In the genomic region with DNA sequence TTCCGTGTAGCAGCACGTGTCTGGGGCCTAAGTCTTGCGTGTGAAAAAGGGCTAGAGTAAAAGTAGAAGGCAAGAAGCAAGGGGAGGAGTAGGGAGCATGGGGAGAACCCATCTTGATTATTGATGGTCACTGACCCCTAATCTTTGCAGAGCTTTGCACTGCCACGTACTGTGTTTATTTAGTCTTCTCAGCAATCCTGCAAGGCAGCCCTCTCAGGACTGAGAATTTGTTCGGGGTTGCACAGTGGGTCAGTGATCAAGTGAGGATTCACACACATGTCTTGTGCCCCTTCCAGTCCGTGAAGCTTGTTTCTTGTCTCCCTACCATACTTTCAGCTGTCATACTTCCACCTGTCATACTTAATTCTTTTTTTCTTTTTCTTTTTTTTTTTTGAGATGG, we compare ENCODE assay signal across 24 cellular contexts. TPM values are rescaled to one million over a fixed set of nuclear protein-coding genes. Genes with fewer than 3 reads are reported as not detected.
DNase-seq lines count a peak whose midpoint lies in the region; ATAC-seq, FAIRE-seq and TF ChIP-seq lines count a peak whose summit lies in the region.
"Had no signal": no experiment of that assay in that cellular context is flagged by ENCODE, and none has a peak within 500 bp of the region (broad histone marks: within the 10 kb centered on the region; RNA-seq: fewer than 3 reads in every experiment).

No MANE protein-coding gene starts in this region.

- no TSS peak for BruUV-seq in HepG2 (replicated peaks; lab: Mats Ljungman, UMichigan)

- H3K36me3 Mint-ChIP-seq in T-helper 17 cell (ENCODE audit: low read depth), result peaks cover 6% of the 10 kb centered on the region

- H3K4me1 Mint-ChIP-seq in T-helper 17 cell, result peaks cover 33% of the 10 kb centered on the region

- H2AFZ ChIP-seq in HepG2 (ENCODE audit: low read length), result no peak overlapping the region

- TF ChIP-seq RAD21 in HepG2 (CRISPR knock-in tag; IDR thresholded peaks at IDR 0.05), result no peak

- DNase-seq in HepG2 (ENCODE audit: low spot score) (no peak), right lobe of liver (no peak), amniotic epithelial cell (ENCODE audit: low read depth) (peak; percentile 58), esophagus squamous epithelium (lab: John Stamatoyannopoulos, UW) (no peak), BE2C (no peak), T-helper 17 cell (no peak), kidney tubule cell (ENCODE audit: low spot score) (no peak), posterior vena cava (ENCODE audit: low spot score) (no peak)
- DNase-seq: CD4-positive, CD25-positive, alpha-beta regulatory T cell; DMS53; GOT3; HCEC 1CT; KG1; MG63; NCI-H1105 treated with DMSO at 0.1 percent for 48 hours; NCI-H2029 treated with DMSO at 0.1 percent for 48 hours; NCI-H526 treated with DMSO at 0.1 percent for 48 hours; Right ventricle myocardium superior had no signal

- H3K27me3 ChIP-seq in HepG2 (ENCODE audit: control insufficient read depth in 1 of 2, insufficient read depth in 2 of 2, low read length in 2 of 2), result no peaks in the 10 kb centered on the region
- H3K27me3 ChIP-seq in right lobe of liver, result no peaks in the 10 kb centered on the region
- no peaks in the 10 kb centered on the region for H3K27me3 ChIP-seq in esophagus squamous epithelium
- no peaks in the 10 kb centered on the region for H3K27me3 ChIP-seq in BE2C
- H3K27me3 ChIP-seq: BLaER1, MG63, SJSA1 had no signal

- H3K4me3 ChIP-seq in HepG2 (replicated peaks in 1 of 3; ENCODE audit: insufficient read depth in 1 of 3, low read depth in 2 of 3, low read length in 3 of 3) (no peak overlapping the region), right lobe of liver (no peak overlapping the region), esophagus squamous epithelium (no peak overlapping the region), BE2C (ENCODE audit: low read depth, low read length) (no peak overlapping the region)
- H3K4me3 ChIP-seq: BLaER1, MG63, SJSA1 had no signal

- H3K36me3 ChIP-seq in HepG2 (replicated peaks in 1 of 2; ENCODE audit: control insufficient read depth in 1 of 2, insufficient read depth in 2 of 2, low read length in 2 of 2) (peaks cover 2 to 7% of the 10 kb centered on the region in 2 experiments; a peak in 2 of 5 replicates), right lobe of liver (no peaks in the 10 kb centered on the region), esophagus squamous epithelium (peaks cover 0 to 75% (median 12%) of the 10 kb centered on the region in 3 donors), BE2C (no peaks in the 10 kb centered on the region; the same call in 1 of the 2 replicates)
- H3K36me3 ChIP-seq: SJSA1 had no signal

- POLR2A ChIA-PET in HepG2 (lab: Yijun Ruan, JAX), result no interaction called here

- CTCF ChIA-PET in HepG2 (lab: Yijun Ruan, JAX; ENCODE audit: low intra/inter-chr PET ratio, low total read pairs), result no interaction called here

- no peaks in the 10 kb centered on the region for H3K27me3 Mint-ChIP-seq in T-helper 17 cell
- H3K27me3 Mint-ChIP-seq: CD4-positive, CD25-positive, alpha-beta regulatory T cell had no signal

- no peaks in the 10 kb centered on the region for H3K9me3 ChIP-seq in HepG2 (ENCODE audit: low read length)
- H3K9me3 ChIP-seq in right lobe of liver, result no peaks in the 10 kb centered on the region
- no peaks in the 10 kb centered on the region for H3K9me3 ChIP-seq in esophagus squamous epithelium
- no peaks in the 10 kb centered on the region for H3K9me3 ChIP-seq in BE2C
- no peaks in the 10 kb centered on the region for H3K9me3 ChIP-seq in T-helper 17 cell (ENCODE audit: control insufficient read depth, low read length, poor library complexity, severe bottlenecking)
- H3K9me3 ChIP-seq: BLaER1, MG63, SJSA1 had no signal

- no peak overlapping the region for H3K4me3 Mint-ChIP-seq in T-helper 17 cell
- H3K4me3 Mint-ChIP-seq: CD4-positive, CD25-positive, alpha-beta regulatory T cell had no signal

- no peak for TF ChIP-seq CTCF in HepG2 (CRISPR knock-in tag; IDR thresholded peaks at IDR 0.05)
- no peak for TF ChIP-seq CTCF in right lobe of liver (IDR thresholded peaks at IDR 0.05)
- no peak for TF ChIP-seq CTCF in esophagus squamous epithelium (IDR thresholded peaks at IDR 0.05)
- TF ChIP-seq CTCF in BE2C (IDR thresholded peaks at IDR 0.05; ENCODE audit: low read depth, low read length), result no peak

- ATAC-seq in HepG2 (no peak), right lobe of liver (no peak), T-helper 17 cell (no peak)

- in situ Hi-C loops in HepG2 (cut with HindIII; ENCODE audit: extremely low pct_ligation_motif_present, low pct_unique_long_range_greater_than_20kb), result no loop called here

- no peak overlapping the region for H3K4me2 ChIP-seq in HepG2 (ENCODE audit: low read depth, low read length)
- H3K4me2 ChIP-seq: BLaER1 had no signal

- no peak overlapping the region for H3K9ac ChIP-seq in HepG2 (ENCODE audit: insufficient read depth, low read depth, low read length)
- H3K9ac ChIP-seq: BLaER1 had no signal

- H3K27ac ChIP-seq in HepG2 (ENCODE audit: extremely low read length, insufficient read depth, low read length) (no peak overlapping the region), right lobe of liver (no peak overlapping the region), esophagus squamous epithelium (peak overlapping the region in 3 of 4 donors; percentile 56 to 96 (median 93))
- H3K27ac ChIP-seq: 22Rv1, BLaER1, SJSA1 had no signal

- no peak overlapping the region for H3K27ac Mint-ChIP-seq in T-helper 17 cell

- TF ChIP-seq EP300 in HepG2 (IDR thresholded peaks at IDR 0.05; ENCODE audit: low read depth in 2 of 2, low read length in 2 of 2), result no peak
- TF ChIP-seq EP300 in HepG2 (CRISPR knock-in tag; IDR thresholded peaks at IDR 0.05; ENCODE audit: borderline replicate concordance), result no peak

- 75% methylated on average over 6 of the region's 6 CpGs for WGBS in HepG2 (ENCODE audit: low lambda C conversion rate)
- WGBS in right lobe of liver (ENCODE audit: insufficient coverage, low coverage, low lambda C conversion rate, missing lambda C conversion rate), result 54% methylated on average over 5 of the region's 6 CpGs
- WGBS in esophagus squamous epithelium, 2 donors, result 65 to 75% methylated on average over 6 of the region's 6 CpGs

- no peaks in the 10 kb centered on the region for H3K79me2 ChIP-seq in HepG2 (ENCODE audit: insufficient read depth, low read length)

- H4K20me1 ChIP-seq in HepG2 (ENCODE audit: insufficient read depth, low read length), result peaks cover 6% of the 10 kb centered on the region; the same call in 1 of the 2 replicates

- H3K4me1 ChIP-seq in HepG2 (ENCODE audit: insufficient read depth, low read length), result peaks cover 33% of the 10 kb centered on the region
- H3K4me1 ChIP-seq in right lobe of liver, result peaks cover 0 to 60% (median 6%) of the 10 kb centered on the region in 4 donors
- H3K4me1 ChIP-seq in esophagus squamous epithelium, result peaks cover 65 to 100% (median 69%) of the 10 kb centered on the region in 3 donors
- H3K4me1 ChIP-seq in BE2C, result peaks cover 41% of the 10 kb centered on the region

- intact Hi-C loops in HepG2 (cut with micrococcal nuclease; ENCODE audit: unreplicated experiment), result no loop called here
- intact Hi-C loops in right lobe of liver (cut with DNase I), result no loop called here
- intact Hi-C loops in esophagus squamous epithelium (cut with DNase I), result no loop called here
- intact Hi-C loops in posterior vena cava (cut with DNase I), result no loop called here

- no peak for TF ChIP-seq POLR2A in HepG2 (IDR thresholded peaks at IDR 0.05; ENCODE audit: insufficient read depth in 1 of 2, low read depth in 2 of 2, low read length in 2 of 2)
- TF ChIP-seq POLR2A in right lobe of liver (IDR thresholded peaks at IDR 0.05), result no peak
- TF ChIP-seq POLR2A in esophagus squamous epithelium (IDR thresholded peaks at IDR 0.05), result no peak

- FAIRE-seq in HepG2 (lab: Jason Lieb, UNC), result no peak
- FAIRE-seq: D721Med, HTR-8/SVneo had no signal

RNA-seq across cellular contexts. Expression of gene SEMA4B, which starts 7.2 kb away (rescaled TPM):
- 1.3 and 2.1 TPM in 2 replicates for total RNA-seq in HepG2 (2016; rRNA removed; fragmentation: Illumina TruSeq; extraction: Trizol)
- total RNA-seq in HepG2 (2016; cell fraction: cytosol; rRNA removed; fragmentation: Illumina TruSeq; extraction: Trizol; ENCODE audit: low read depth), result 2.8 and 3.6 TPM in 2 replicates
- total RNA-seq in HepG2 (2016; cell fraction: insoluble cytoplasmic fraction; rRNA removed; fragmentation: Illumina TruSeq; extraction: Trizol), result 1.8 and 2.7 TPM in 2 replicates
- 1.5 and 1.8 TPM in 2 replicates for total RNA-seq in HepG2 (2016; cell fraction: membrane; rRNA removed; fragmentation: Illumina TruSeq; extraction: Trizol)
- total RNA-seq in HepG2 (2016; cell fraction: nucleus; rRNA removed; fragmentation: Illumina TruSeq; extraction: Trizol), result 4.4 and 5.3 TPM in 2 replicates
- polyA plus RNA-seq in HepG2 (2011; rRNA removed), result 17.0 and 31.8 TPM in 2 replicates
- polyA plus RNA-seq in HepG2 (2011; cell fraction: cytosol; rRNA removed), result 11.3 and 13.8 TPM in 2 replicates
- 63.8 and 71.1 TPM in 2 replicates for polyA plus RNA-seq in HepG2 (2011; cell fraction: nucleus; rRNA removed)
- polyA plus RNA-seq in HepG2 (2012), result 11.2 and 22.4 TPM in 2 replicates
- polyA plus RNA-seq in HepG2 (2016; cell fraction: cytosol; fragmentation: Illumina TruSeq; extraction: Trizol; ENCODE audit: low read depth), result 0.40 and 0.47 TPM in 2 replicates
- 2.0 and 2.2 TPM in 2 replicates for polyA plus RNA-seq in HepG2 (2016; cell fraction: insoluble cytoplasmic fraction; fragmentation: Illumina TruSeq; extraction: Trizol; ENCODE audit: low read depth)
- polyA plus RNA-seq in HepG2 (2016; cell fraction: membrane; fragmentation: Illumina TruSeq; extraction: Trizol; ENCODE audit: low read depth), result 0.70 and 1.2 TPM in 2 replicates
- polyA plus RNA-seq in HepG2 (2016; cell fraction: nucleus; fragmentation: Illumina TruSeq; extraction: Trizol; ENCODE audit: insufficient read depth, low read depth), result 14.4 and 14.8 TPM in 2 replicates
- 42.2 and 71.8 TPM in 2 replicates for polyA minus RNA-seq in HepG2 (2011; rRNA and poly(A)+ RNA removed; ENCODE audit: low replicate concordance)
- polyA minus RNA-seq in HepG2 (2011; cell fraction: cytosol; rRNA and poly(A)+ RNA removed), result 25.4 and 35.9 TPM in 2 replicates
- polyA minus RNA-seq in HepG2 (2011; cell fraction: nucleus; rRNA and poly(A)+ RNA removed), result 35.4 and 39.4 TPM in 2 replicates
- total RNA-seq in right lobe of liver, result 10 to 100 TPM; 17.1 to 67.7 (median 20.3) TPM
- total RNA-seq in esophagus squamous epithelium, result 100 to 1,000 TPM in 3 of 4 donors, 10 to 100 TPM in 1; 87.9 to 209 (median 136) TPM
- polyA plus RNA-seq in BE2C (2012; ENCODE audit: insufficient read depth, insufficient read length, low read depth), result 23.0 TPM
- 10 to 100 TPM; 15.4 to 23.4 TPM for total RNA-seq in T-helper 17 cell
- 10 to 100 TPM; 21.1 to 22.7 TPM for total RNA-seq in posterior vena cava

RNA-seq across cellular contexts. Expression of gene CIB1, which starts 25.4 kb away (rescaled TPM):
- total RNA-seq in HepG2 (2016; rRNA removed; fragmentation: Illumina TruSeq; extraction: Trizol), result 38.7 and 52.4 TPM in 2 replicates
- 18.8 and 20.6 TPM in 2 replicates for total RNA-seq in HepG2 (2016; cell fraction: cytosol; rRNA removed; fragmentation: Illumina TruSeq; extraction: Trizol; ENCODE audit: low read depth)
- total RNA-seq in HepG2 (2016; cell fraction: insoluble cytoplasmic fraction; rRNA removed; fragmentation: Illumina TruSeq; extraction: Trizol), result 43.1 and 52.3 TPM in 2 replicates
- total RNA-seq in HepG2 (2016; cell fraction: membrane; rRNA removed; fragmentation: Illumina TruSeq; extraction: Trizol), result 30.4 and 35.8 TPM in 2 replicates
- 22.1 and 24.2 TPM in 2 replicates for total RNA-seq in HepG2 (2016; cell fraction: nucleus; rRNA removed; fragmentation: Illumina TruSeq; extraction: Trizol)
- 72.7 and 73.6 TPM in 2 replicates for polyA plus RNA-seq in HepG2 (2011; rRNA removed)
- 50.7 and 83.9 TPM in 2 replicates for polyA plus RNA-seq in HepG2 (2011; cell fraction: cytosol; rRNA removed)
- polyA plus RNA-seq in HepG2 (2011; cell fraction: nucleus; rRNA removed), result 47.6 and 49.0 TPM in 2 replicates
- polyA plus RNA-seq in HepG2 (2012), result 22.9 and 33.8 TPM in 2 replicates
- 38.0 and 44.9 TPM in 2 replicates for polyA plus RNA-seq in HepG2 (2016; cell fraction: cytosol; fragmentation: Illumina TruSeq; extraction: Trizol; ENCODE audit: low read depth)
- 88.2 and 89.6 TPM in 2 replicates for polyA plus RNA-seq in HepG2 (2016; cell fraction: insoluble cytoplasmic fraction; fragmentation: Illumina TruSeq; extraction: Trizol; ENCODE audit: low read depth)
- polyA plus RNA-seq in HepG2 (2016; cell fraction: membrane; fragmentation: Illumina TruSeq; extraction: Trizol; ENCODE audit: low read depth), result 44.3 and 53.1 TPM in 2 replicates
- polyA plus RNA-seq in HepG2 (2016; cell fraction: nucleus; fragmentation: Illumina TruSeq; extraction: Trizol; ENCODE audit: insufficient read depth, low read depth), result 71.0 and 73.3 TPM in 2 replicates
- 45.8 and 91.0 TPM in 2 replicates for polyA minus RNA-seq in HepG2 (2011; rRNA and poly(A)+ RNA removed; ENCODE audit: low replicate concordance)
- polyA minus RNA-seq in HepG2 (2011; cell fraction: cytosol; rRNA and poly(A)+ RNA removed), result 10.3 and 12.9 TPM in 2 replicates
- 5.7 TPM in 2 replicates for polyA minus RNA-seq in HepG2 (2011; cell fraction: nucleus; rRNA and poly(A)+ RNA removed)
- 10 to 100 TPM; 43.4 to 83.0 (median 51.0) TPM for total RNA-seq in right lobe of liver
- total RNA-seq in esophagus squamous epithelium, result 10 to 100 TPM; 44.2 to 58.9 (median 45.9) TPM
- 35.4 TPM for polyA plus RNA-seq in BE2C (2012; ENCODE audit: insufficient read depth, insufficient read length, low read depth)
- total RNA-seq in T-helper 17 cell, result 100 to 1,000 TPM; 166 to 183 TPM
- total RNA-seq in posterior vena cava, result 10 to 100 TPM; 37.5 to 41.6 TPM

RNA-seq across cellular contexts. Expression of gene GDPGP1, which starts 25.6 kb away (rescaled TPM):
- total RNA-seq in HepG2 (2016; rRNA removed; fragmentation: Illumina TruSeq; extraction: Trizol), result 4.3 and 5.0 TPM in 2 replicates
- 1.2 TPM in 2 replicates for total RNA-seq in HepG2 (2016; cell fraction: cytosol; rRNA removed; fragmentation: Illumina TruSeq; extraction: Trizol; ENCODE audit: low read depth)
- 5.0 and 6.6 TPM in 2 replicates for total RNA-seq in HepG2 (2016; cell fraction: insoluble cytoplasmic fraction; rRNA removed; fragmentation: Illumina TruSeq; extraction: Trizol)
- 2.4 and 2.8 TPM in 2 replicates for total RNA-seq in HepG2 (2016; cell fraction: membrane; rRNA removed; fragmentation: Illumina TruSeq; extraction: Trizol)
- 4.7 and 4.8 TPM in 2 replicates for total RNA-seq in HepG2 (2016; cell fraction: nucleus; rRNA removed; fragmentation: Illumina TruSeq; extraction: Trizol)
- polyA plus RNA-seq in HepG2 (2011; rRNA removed), result 1.5 and 2.2 TPM in 2 replicates
- polyA plus RNA-seq in HepG2 (2011; cell fraction: cytosol; rRNA removed), result 0.83 and 1.3 TPM in 2 replicates
- 6.5 and 7.4 TPM in 2 replicates for polyA plus RNA-seq in HepG2 (2011; cell fraction: nucleus; rRNA removed)
- 0.84 and 1.2 TPM in 2 replicates for polyA plus RNA-seq in HepG2 (2012)
- 0.17 and 0.42 TPM in 2 replicates for polyA plus RNA-seq in HepG2 (2016; cell fraction: cytosol; fragmentation: Illumina TruSeq; extraction: Trizol; ENCODE audit: low read depth)
- polyA plus RNA-seq in HepG2 (2016; cell fraction: insoluble cytoplasmic fraction; fragmentation: Illumina TruSeq; extraction: Trizol; ENCODE audit: low read depth), result 2.4 and 3.1 TPM in 2 replicates
- 0.72 and 0.86 TPM in 2 replicates for polyA plus RNA-seq in HepG2 (2016; cell fraction: membrane; fragmentation: Illumina TruSeq; extraction: Trizol; ENCODE audit: low read depth)
- 2.7 and 3.3 TPM in 2 replicates for polyA plus RNA-seq in HepG2 (2016; cell fraction: nucleus; fragmentation: Illumina TruSeq; extraction: Trizol; ENCODE audit: insufficient read depth, low read depth)
- polyA minus RNA-seq in HepG2 (2011; rRNA and poly(A)+ RNA removed; ENCODE audit: low replicate concordance), result 18.9 and 23.4 TPM in 2 replicates
- polyA minus RNA-seq in HepG2 (2011; cell fraction: cytosol; rRNA and poly(A)+ RNA removed), result 1.2 and 3.0 TPM in 2 replicates
- 12.5 and 15.4 TPM in 2 replicates for polyA minus RNA-seq in HepG2 (2011; cell fraction: nucleus; rRNA and poly(A)+ RNA removed)
- total RNA-seq in right lobe of liver, result 10 to 100 TPM in 2 of 6 experiments, 1 to 10 TPM in 4; 3.6 to 13.6 (median 7.3) TPM
- total RNA-seq in esophagus squamous epithelium, result 1 to 10 TPM; 4.7 to 8.4 (median 5.5) TPM
- 1.6 TPM for polyA plus RNA-seq in BE2C (2012; ENCODE audit: insufficient read depth, insufficient read length, low read depth)
- total RNA-seq in T-helper 17 cell, result 1 to 10 TPM; 3.7 to 4.6 TPM
- 1 to 10 TPM; 4.1 to 5.9 TPM for total RNA-seq in posterior vena cava

RNA-seq across cellular contexts. Expression of gene TTLL13, which starts 41.0 kb away (rescaled TPM):
- total RNA-seq in HepG2 (2016; rRNA removed; fragmentation: Illumina TruSeq; extraction: Trizol) (0.29 TPM in 1 of 2 replicates, not detected in the other), right lobe of liver (under 1 TPM in 2 of 6 experiments, not detected in 4; 0.13 to 0.46 TPM), esophagus squamous epithelium (not detected), T-helper 17 cell (under 1 TPM in 1 of 2 donors, not detected in 1; 0.29 TPM), posterior vena cava (not detected)
- 0.09 TPM in 1 of 2 replicates, not detected in the other for total RNA-seq in HepG2 (2016; cell fraction: cytosol; rRNA removed; fragmentation: Illumina TruSeq; extraction: Trizol; ENCODE audit: low read depth)
- 0.11 TPM in 1 of 2 replicates, not detected in the other for total RNA-seq in HepG2 (2016; cell fraction: insoluble cytoplasmic fraction; rRNA removed; fragmentation: Illumina TruSeq; extraction: Trizol)
- 0.21 TPM in 1 of 2 replicates, not detected in the other for total RNA-seq in HepG2 (2016; cell fraction: membrane; rRNA removed; fragmentation: Illumina TruSeq; extraction: Trizol)
- total RNA-seq in HepG2 (2016; cell fraction: nucleus; rRNA removed; fragmentation: Illumina TruSeq; extraction: Trizol), result 0.25 TPM in 1 of 2 replicates, not detected in the other
- 0.07 and 0.08 TPM in 2 replicates for polyA plus RNA-seq in HepG2 (2011; rRNA removed)
- polyA plus RNA-seq in HepG2 (2011; cell fraction: cytosol; rRNA removed), result 0.04 and 0.14 TPM in 2 replicates
- 0.21 and 0.51 TPM in 2 replicates for polyA plus RNA-seq in HepG2 (2011; cell fraction: nucleus; rRNA removed)
- not detected in 2 replicates for polyA plus RNA-seq in HepG2 (2012)
- not detected in 2 replicates for polyA plus RNA-seq in HepG2 (2016; cell fraction: cytosol; fragmentation: Illumina TruSeq; extraction: Trizol; ENCODE audit: low read depth)
- not detected in 2 replicates for polyA plus RNA-seq in HepG2 (2016; cell fraction: insoluble cytoplasmic fraction; fragmentation: Illumina TruSeq; extraction: Trizol; ENCODE audit: low read depth)
- polyA plus RNA-seq in HepG2 (2016; cell fraction: membrane; fragmentation: Illumina TruSeq; extraction: Trizol; ENCODE audit: low read depth), result 0.09 TPM in 1 of 2 replicates, not detected in the other
- polyA plus RNA-seq in HepG2 (2016; cell fraction: nucleus; fragmentation: Illumina TruSeq; extraction: Trizol; ENCODE audit: insufficient read depth, low read depth), result 0.28 TPM in 1 of 2 replicates, not detected in the other
- not detected in 2 replicates for polyA minus RNA-seq in HepG2 (2011; rRNA and poly(A)+ RNA removed; ENCODE audit: low replicate concordance)
- polyA minus RNA-seq in HepG2 (2011; cell fraction: cytosol; rRNA and poly(A)+ RNA removed), result not detected in 2 replicates
- 0.26 TPM in 1 of 2 replicates, not detected in the other for polyA minus RNA-seq in HepG2 (2011; cell fraction: nucleus; rRNA and poly(A)+ RNA removed)
- not detected for polyA plus RNA-seq in BE2C (2012; ENCODE audit: insufficient read depth, insufficient read length, low read depth)
- total RNA-seq: G401, Right ventricle myocardium superior, SJSA1 had no signal

RNA-seq across cellular contexts. Expression of gene NGRN, which starts 57.1 kb away (rescaled TPM):
- total RNA-seq in HepG2 (2016; rRNA removed; fragmentation: Illumina TruSeq; extraction: Trizol) (63.7 and 77.7 TPM in 2 replicates), right lobe of liver (10 to 100 TPM; 24.0 to 29.5 (median 26.4) TPM), esophagus squamous epithelium (10 to 100 TPM; 35.4 to 59.5 (median 43.3) TPM), T-helper 17 cell (10 to 100 TPM; 48.0 to 51.0 TPM), posterior vena cava (10 to 100 TPM; 81.6 to 89.7 TPM)
- 11.5 and 13.8 TPM in 2 replicates for total RNA-seq in HepG2 (2016; cell fraction: cytosol; rRNA removed; fragmentation: Illumina TruSeq; extraction: Trizol; ENCODE audit: low read depth)
- 60.1 and 83.0 TPM in 2 replicates for total RNA-seq in HepG2 (2016; cell fraction: insoluble cytoplasmic fraction; rRNA removed; fragmentation: Illumina TruSeq; extraction: Trizol)
- total RNA-seq in HepG2 (2016; cell fraction: membrane; rRNA removed; fragmentation: Illumina TruSeq; extraction: Trizol), result 39.4 and 40.9 TPM in 2 replicates
- total RNA-seq in HepG2 (2016; cell fraction: nucleus; rRNA removed; fragmentation: Illumina TruSeq; extraction: Trizol), result 26.7 and 28.3 TPM in 2 replicates
- polyA plus RNA-seq in HepG2 (2011; rRNA removed), result 39.8 and 44.2 TPM in 2 replicates
- polyA plus RNA-seq in HepG2 (2011; cell fraction: cytosol; rRNA removed), result 31.8 and 47.0 TPM in 2 replicates
- polyA plus RNA-seq in HepG2 (2011; cell fraction: nucleus; rRNA removed), result 12.2 and 16.6 TPM in 2 replicates
- 42.4 and 48.2 TPM in 2 replicates for polyA plus RNA-seq in HepG2 (2012)
- polyA plus RNA-seq in HepG2 (2016; cell fraction: cytosol; fragmentation: Illumina TruSeq; extraction: Trizol; ENCODE audit: low read depth), result 13.2 and 14.3 TPM in 2 replicates
- 79.7 and 93.5 TPM in 2 replicates for polyA plus RNA-seq in HepG2 (2016; cell fraction: insoluble cytoplasmic fraction; fragmentation: Illumina TruSeq; extraction: Trizol; ENCODE audit: low read depth)
- 29.5 and 31.6 TPM in 2 replicates for polyA plus RNA-seq in HepG2 (2016; cell fraction: membrane; fragmentation: Illumina TruSeq; extraction: Trizol; ENCODE audit: low read depth)
- polyA plus RNA-seq in HepG2 (2016; cell fraction: nucleus; fragmentation: Illumina TruSeq; extraction: Trizol; ENCODE audit: insufficient read depth, low read depth), result 39.0 and 42.2 TPM in 2 replicates
- polyA minus RNA-seq in HepG2 (2011; rRNA and poly(A)+ RNA removed; ENCODE audit: low replicate concordance), result 32.4 and 58.8 TPM in 2 replicates
- polyA minus RNA-seq in HepG2 (2011; cell fraction: cytosol; rRNA and poly(A)+ RNA removed), result 15.7 and 19.1 TPM in 2 replicates
- polyA minus RNA-seq in HepG2 (2011; cell fraction: nucleus; rRNA and poly(A)+ RNA removed), result 11.7 and 13.3 TPM in 2 replicates
- 226 TPM for polyA plus RNA-seq in BE2C (2012; ENCODE audit: insufficient read depth, insufficient read length, low read depth)

Comparison
In these comparisons a context has a peak if more than half of its experiments do, and no peak if none do; other contexts are left out.
1. H3K27ac ChIP-seq: peak in esophagus squamous epithelium (3 of 4); none in HepG2 (single experiment) and right lobe of liver (0 of 3).